ENCODE assay signal across 11 cellular contexts in the genomic region with DNA sequence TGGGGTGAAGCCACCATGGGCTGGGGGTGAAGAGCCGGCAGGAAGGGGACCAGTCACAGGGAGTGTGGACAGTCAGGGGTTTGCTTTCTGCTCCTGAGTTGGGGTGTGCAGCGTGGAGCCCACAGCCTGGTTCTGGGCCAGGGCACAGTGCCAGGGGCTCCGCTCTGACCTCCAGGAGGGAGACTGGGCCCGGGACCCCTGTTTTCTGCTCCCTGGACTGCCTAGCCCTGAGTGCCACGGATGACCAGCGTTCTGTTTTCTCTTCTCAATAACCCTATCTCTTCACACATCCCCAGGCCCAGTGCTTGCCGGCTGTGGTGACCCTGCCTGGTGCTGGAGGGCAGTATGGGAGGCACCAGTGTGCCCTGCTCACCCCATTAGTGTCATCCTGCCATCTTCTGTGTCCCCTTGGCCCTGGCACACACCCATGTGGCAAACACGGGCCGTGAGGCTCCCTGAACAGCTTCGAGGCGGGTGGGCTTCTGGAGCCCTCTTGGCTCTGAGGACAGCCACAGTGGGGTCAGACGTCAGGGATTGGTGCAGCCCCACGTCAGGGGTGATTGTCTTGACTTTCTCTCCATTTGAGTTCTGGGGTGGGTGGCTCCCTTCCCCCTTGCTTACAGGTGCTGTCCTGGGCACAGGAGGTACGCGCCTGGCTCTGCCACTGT. TPM values are rescaled to one million over a fixed set of nuclear protein-coding genes. Genes with fewer than 3 reads are reported as not detected.
DNase-seq lines count a peak whose midpoint lies in the region; ATAC-seq and TF ChIP-seq lines count a peak whose summit lies in the region.
"Had no signal": no experiment of that assay in that cellular context is flagged by ENCODE, and none has a peak within 500 bp of the region (broad histone marks: within the 10 kb centered on the region; RNA-seq: fewer than 3 reads in every experiment).

No MANE protein-coding gene starts in this region.

- peaks cover 4% of the 10 kb centered on the region for H3K36me3 Mint-ChIP-seq in activated T-cell treated with anti-CD3 and anti-CD28 coated beads, Interleukin-2, amount 50 U/mL, for 4 hours (ENCODE audit: insufficient read depth)

- WGBS in right cardiac atrium, result 83% methylated on average over 15 of the region's 15 CpGs
- WGBS in spleen, 5 donors, result 89 to 97% (median 91%) methylated on average over 7 to 15 of the region's 15 CpGs

- ATAC-seq in activated T-cell treated with anti-CD3 and anti-CD28 coated beads, Interleukin-2, amount 50 U/mL, for 4 hours, result no peak
- no peak for ATAC-seq in right cardiac atrium
- no peak for ATAC-seq in HG02678 (IDR thresholded peaks at IDR 0.05; ENCODE audit: unreplicated experiment)
- no peak for ATAC-seq in HG02938 (IDR thresholded peaks at IDR 0.05; ENCODE audit: unreplicated experiment)

- H3K4me1 Mint-ChIP-seq in activated T-cell treated with anti-CD3 and anti-CD28 coated beads, Interleukin-2, amount 50 U/mL, for 4 hours (ENCODE audit: low read depth), result peaks cover 16% of the 10 kb centered on the region

- peaks cover 0 to 57% (median 41%) of the 10 kb centered on the region in 6 donors for H3K36me3 ChIP-seq in spleen

- H3K9me3 Mint-ChIP-seq in activated T-cell treated with anti-CD3 and anti-CD28 coated beads, Interleukin-2, amount 50 U/mL, for 4 hours, result no peaks in the 10 kb centered on the region

- H3K9me3 ChIP-seq in right cardiac atrium (ENCODE audit: control insufficient read depth, low read length) (no peaks in the 10 kb centered on the region), spleen (no peaks in the 10 kb centered on the region)
- H3K9me3 ChIP-seq: prostate gland had no signal

- intact Hi-C loops in right cardiac atrium (cut with DNase I) (no loop called here), spleen (cut with DNase I; ENCODE audit: low total_unique reads) (loop anchor here (5.0 kb wide), 1 partner anchor 132 kb away; no protein-coding TSS in a partner anchor)

- no peak for DNase-seq in activated T-cell treated with anti-CD3 and anti-CD28 coated beads, Interleukin-2, amount 50 U/mL, for 4 hours
- no peak for DNase-seq in activated T-cell treated with anti-CD3 and anti-CD28 coated beads, Interleukin-2, amount 50 U/mL, for 48 hours
- DNase-seq in right cardiac atrium (peak in 2 of 3 donors; percentile 64 to 66), spleen (peak; percentile 79), NCI-H2029 treated with DMSO at 0.1 percent for 48 hours (lab: John Stamatoyannopoulos, UW) (no peak)
- DNase-seq: mammary epithelial cell had no signal

- TF ChIP-seq CTCF in VCaP (conservative IDR thresholded peaks at IDR 0.05), result no peak
- no peak for TF ChIP-seq CTCF in spleen (IDR thresholded peaks at IDR 0.05 in 8 of 11, conservative IDR thresholded peaks at IDR 0.05 in 3 of 11)

- no peaks in the 10 kb centered on the region for H3K27me3 Mint-ChIP-seq in activated T-cell treated with anti-CD3 and anti-CD28 coated beads, Interleukin-2, amount 50 U/mL, for 4 hours (ENCODE audit: low read depth)

- TF ChIP-seq POLR2A in spleen (IDR thresholded peaks at IDR 0.05), result no peak

- H3K27ac ChIP-seq in VCaP (peak overlapping the region; percentile 83; the same call in 1 of the 2 replicates), right cardiac atrium (ENCODE audit: low read length) (no peak overlapping the region), spleen (peak overlapping the region in 1 of 8 donors; percentile 99)

- H3K4me3 ChIP-seq in right cardiac atrium (ENCODE audit: low read length) (no peak overlapping the region), spleen (no peak overlapping the region)
- H3K4me3 ChIP-seq: prostate gland had no signal

- H3K27me3 ChIP-seq in right cardiac atrium (ENCODE audit: control insufficient read depth, insufficient read depth), result no peaks in the 10 kb centered on the region
- no peaks in the 10 kb centered on the region for H3K27me3 ChIP-seq in spleen (replicated peaks in 1 of 7)

- H3K4me1 ChIP-seq in right cardiac atrium (ENCODE audit: control insufficient read depth, insufficient read depth, low read length), result no peaks in the 10 kb centered on the region
- peaks cover 5 to 68% (median 28%) of the 10 kb centered on the region in 6 donors for H3K4me1 ChIP-seq in spleen

- H3K4me3 Mint-ChIP-seq in activated T-cell treated with anti-CD3 and anti-CD28 coated beads, Interleukin-2, amount 50 U/mL, for 4 hours, result peak overlapping the region; percentile 26

RNA-seq across cellular contexts. Expression of a gene that starts 1.1 kb away (rescaled TPM):
- under 1 TPM; 0.16 to 0.60 (median 0.38) TPM for total RNA-seq in activated T-cell treated with anti-CD3 and anti-CD28 coated beads, Interleukin-2, amount 50 U/mL, for 4 hours
- total RNA-seq in right cardiac atrium (not detected), spleen (under 1 TPM in 2 of 7 donors, not detected in 5; 0.37 to 0.97 TPM)
- polyA plus RNA-seq in right cardiac atrium (0.27 TPM), spleen (1 to 10 TPM in 1 of 3 donors, under 1 TPM in 2; 0.70 to 1.5 (median 0.74) TPM)
- total RNA-seq: urinary bladder had no signal
- polyA plus RNA-seq: mammary epithelial cell had no signal

RNA-seq across cellular contexts. Expression of a gene that starts 7.7 kb away (rescaled TPM):
- 10 to 100 TPM; 47.1 to 55.3 (median 54.3) TPM for total RNA-seq in activated T-cell treated with anti-CD3 and anti-CD28 coated beads, Interleukin-2, amount 50 U/mL, for 4 hours
- total RNA-seq in right cardiac atrium (10 to 100 TPM; 35.7 to 44.9 (median 37.8) TPM), spleen (10 to 100 TPM; 39.5 to 74.5 (median 56.8) TPM)
- polyA plus RNA-seq in right cardiac atrium (18.0 TPM), spleen (10 to 100 TPM in 1 of 3 donors, 1 to 10 TPM in 2; 6.2 to 15.5 (median 6.2) TPM)

RNA-seq across cellular contexts. Expression of a gene that starts 9.9 kb away (rescaled TPM):
- total RNA-seq in activated T-cell treated with anti-CD3 and anti-CD28 coated beads, Interleukin-2, amount 50 U/mL, for 4 hours, result 10 to 100 TPM; 32.0 to 35.3 (median 35.0) TPM
- total RNA-seq in right cardiac atrium (10 to 100 TPM; 10.6 to 16.5 (median 14.4) TPM), spleen (10 to 100 TPM; 59.9 to 94.0 (median 70.9) TPM)
- polyA plus RNA-seq in right cardiac atrium (12.1 TPM), spleen (10 to 100 TPM; 37.8 to 72.0 (median 38.5) TPM)

RNA-seq across cellular contexts. Expression of a gene that starts 16.3 kb away (rescaled TPM):
- total RNA-seq in activated T-cell treated with anti-CD3 and anti-CD28 coated beads, Interleukin-2, amount 50 U/mL, for 4 hours, result 100 to 1,000 TPM; 184 to 198 (median 188) TPM
- total RNA-seq in right cardiac atrium, result 100 to 1,000 TPM; 153 to 180 (median 179) TPM
- 206 TPM for polyA plus RNA-seq in right cardiac atrium
- 100 to 1,000 TPM in 4 of 7 donors, 10 to 100 TPM in 3; 82.3 to 199 (median 156) TPM for total RNA-seq in spleen
- polyA plus RNA-seq in spleen, result 100 to 1,000 TPM in 1 of 3 donors, 10 to 100 TPM in 2; 64.5 to 125 (median 99.7) TPM

RNA-seq across cellular contexts. Expression of a gene that starts 55.2 kb away (rescaled TPM):
- 10 to 100 TPM; 25.0 to 27.2 (median 26.3) TPM for total RNA-seq in activated T-cell treated with anti-CD3 and anti-CD28 coated beads, Interleukin-2, amount 50 U/mL, for 4 hours
- total RNA-seq in right cardiac atrium (10 to 100 TPM; 11.6 to 15.5 (median 13.0) TPM), spleen (10 to 100 TPM in 6 of 7 donors, 1 to 10 TPM in 1; 9.7 to 15.3 (median 12.8) TPM)
- polyA plus RNA-seq in right cardiac atrium (5.7 TPM), spleen (1 to 10 TPM; 2.2 to 5.1 (median 2.2) TPM)

Comparison
In these comparisons a context has a peak if more than half of its experiments do, and no peak if none do; other contexts are left out.
1. DNase-seq: peak in right cardiac atrium (2 of 3) and spleen (single experiment); none in activated T-cell treated with anti-CD3 and anti-CD28 coated beads, Interleukin-2, amount 50 U/mL, for 4 hours (single experiment), activated T-cell treated with anti-CD3 and anti-CD28 coated beads, Interleukin-2, amount 50 U/mL, for 48 hours (0 of 2) and NCI-H2029 treated with DMSO at 0.1 percent for 48 hours (single experiment).